In the genomic region with DNA sequence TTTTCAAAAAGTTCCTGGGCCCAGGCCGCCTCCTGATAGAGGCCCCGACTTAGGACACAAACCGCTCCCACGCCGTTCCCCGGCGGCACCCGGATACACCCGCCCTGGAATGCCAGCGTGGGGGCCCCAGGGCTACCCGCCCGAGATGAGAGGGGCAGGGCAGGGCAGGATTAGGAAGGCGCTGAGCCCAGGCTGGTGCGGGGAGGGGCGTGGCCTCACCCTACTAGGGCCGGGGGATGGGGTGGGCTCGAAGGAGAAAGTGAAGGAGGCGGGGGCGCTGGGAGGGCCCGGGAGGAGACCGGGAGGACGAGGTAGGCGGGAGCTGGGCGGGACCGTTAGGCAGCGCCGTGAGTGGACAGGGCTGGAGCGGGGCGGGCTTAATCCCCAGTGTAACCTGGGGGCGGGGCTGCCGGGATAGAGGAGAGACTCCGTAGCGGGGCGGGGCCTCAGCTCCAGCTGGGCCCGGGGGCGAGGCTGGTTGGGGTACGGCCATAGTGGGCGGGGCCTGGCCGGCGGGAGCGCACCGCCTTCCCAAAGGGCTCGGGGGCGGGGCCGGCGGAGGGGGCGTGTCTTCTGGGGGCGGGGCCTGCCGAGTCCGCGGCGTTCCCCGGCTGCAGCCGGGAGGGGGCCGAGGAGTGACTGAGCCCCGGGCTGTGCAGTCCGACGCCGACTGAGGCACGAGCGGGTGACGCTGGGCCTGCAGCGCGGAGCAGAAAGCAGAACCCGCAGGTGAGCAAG, we compare ENCODE assay signal across 8 cellular contexts. TPM values are rescaled to one million over a fixed set of nuclear protein-coding genes. Genes with fewer than 3 reads are reported as not detected.
DNase-seq lines count a peak whose midpoint lies in the region; ATAC-seq and TF ChIP-seq lines count a peak whose summit lies in the region.

A gene with protein sequence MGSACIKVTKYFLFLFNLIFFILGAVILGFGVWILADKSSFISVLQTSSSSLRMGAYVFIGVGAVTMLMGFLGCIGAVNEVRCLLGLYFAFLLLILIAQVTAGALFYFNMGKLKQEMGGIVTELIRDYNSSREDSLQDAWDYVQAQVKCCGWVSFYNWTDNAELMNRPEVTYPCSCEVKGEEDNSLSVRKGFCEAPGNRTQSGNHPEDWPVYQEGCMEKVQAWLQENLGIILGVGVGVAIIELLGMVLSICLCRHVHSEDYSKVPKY (plus strand): TSS at position 656 of the 738 bp plus-strand sequence. CDS start 29,000 bp downstream, outside the sequence.

- peak within 1 kb of the TSS; percentile 92 to 96 (median 94) for H3K27ac ChIP-seq in gastroesophageal sphincter

- 0% methylated on average over 2 to 10 of the region's 65 CpGs for WGBS in gastroesophageal sphincter (ENCODE audit: low coverage in 1 of 2), 2 donors

- H3K4me3 Mint-ChIP-seq in activated naive CD4-positive, alpha-beta T cell treated with anti-CD3 and anti-CD28 coated beads for 36 hours: peak within 1 kb of the TSS; percentile 83

- TF ChIP-seq POLR2A in gastroesophageal sphincter (IDR thresholded peaks at IDR 0.05): peak; percentile 55 to 59

- peaks cover 5 to 70% (median 33%) of the 10 kb centered on the region in 3 donors for H3K4me1 ChIP-seq in gastroesophageal sphincter

- H3K27me3 Mint-ChIP-seq in activated naive CD4-positive, alpha-beta T cell treated with anti-CD3 and anti-CD28 coated beads for 36 hours (ENCODE audit: low read depth): no peaks in the 10 kb centered on the region

- peak within 1 kb of the TSS; percentile 93 for H3K4me3 ChIP-seq in GM06990 (replicated peaks; ENCODE audit: low read depth, low read length)
- peak within 1 kb of the TSS; percentile 45 for H3K4me3 ChIP-seq in HFF-Myc (replicated peaks; ENCODE audit: low read depth, low read length)
- peak within 1 kb of the TSS; percentile 61 to 81 for H3K4me3 ChIP-seq in gastroesophageal sphincter

- CTCF ChIA-PET in activated naive CD4-positive, alpha-beta T cell treated with anti-CD3 and anti-CD28 coated beads for 36 hours (lab: Charles Lee): interaction anchor here (0.9 to 3.0 kb wide), 7 partner anchors 9 to 67 kb away, joined by 3 to 20 read pairs (median 8); no protein-coding TSS in a partner anchor

- no peaks in the 10 kb centered on the region for H3K9me3 Mint-ChIP-seq in activated naive CD4-positive, alpha-beta T cell treated with anti-CD3 and anti-CD28 coated beads for 36 hours

- peak; percentile 95 for ATAC-seq in gastroesophageal sphincter

- H3K36me3 Mint-ChIP-seq in activated naive CD4-positive, alpha-beta T cell treated with anti-CD3 and anti-CD28 coated beads for 36 hours (ENCODE audit: low read depth): peaks cover 20% of the 10 kb centered on the region

- TF ChIP-seq CTCF in GM06990 (IDR thresholded peaks at IDR 0.05; ENCODE audit: insufficient read depth, low read length, poor library complexity, severe bottlenecking): peak; percentile 25
- TF ChIP-seq CTCF in HFF-Myc (IDR thresholded peaks at IDR 0.05; ENCODE audit: low read depth, low read length, missing control alignments): no peak
- TF ChIP-seq CTCF in gastroesophageal sphincter (IDR thresholded peaks at IDR 0.05): peak in 3 of 4 experiments; percentile 39 to 59 (median 41)

- no peaks in the 10 kb centered on the region for H3K9me3 ChIP-seq in gastroesophageal sphincter

- H3K4me1 Mint-ChIP-seq in activated naive CD4-positive, alpha-beta T cell treated with anti-CD3 and anti-CD28 coated beads for 36 hours (ENCODE audit: low read depth): peaks cover 49% of the 10 kb centered on the region

- H3K27me3 ChIP-seq in GM06990 (replicated peaks; ENCODE audit: control insufficient read depth, insufficient read depth, low read length): no peaks in the 10 kb centered on the region
- no peaks in the 10 kb centered on the region for H3K27me3 ChIP-seq in gastroesophageal sphincter

- peak; percentile 94 for DNase-seq in GM06990 (ENCODE audit: extremely low read depth, insufficient read length)
- DNase-seq in HFF-Myc (ENCODE audit: extremely low read depth, low read depth): peak; percentile 81
- DNase-seq in MV-4-11 (lab: John Stamatoyannopoulos, UW): peak; percentile 96
- peak; percentile 95 for DNase-seq in SK-N-DZ (ENCODE audit: low spot score)
- DNase-seq in activated naive CD4-positive, alpha-beta T cell treated with anti-CD3 and anti-CD28 coated beads for 36 hours: peak; percentile 99
- peak; percentile 87 for DNase-seq in non-pigmented ciliary epithelial cell (ENCODE audit: low read depth)
- DNase-seq in superior temporal gyrus (ENCODE audit: extremely low spot score): peak; percentile 98

- no peak for TF ChIP-seq EP300 in gastroesophageal sphincter (IDR thresholded peaks at IDR 0.05)

- H3K36me3 ChIP-seq in GM06990 (ENCODE audit: control insufficient read depth, insufficient read depth, low read length): no peaks in the 10 kb centered on the region
- no peaks in the 10 kb centered on the region for H3K36me3 ChIP-seq in gastroesophageal sphincter

- peak within 1 kb of the TSS; percentile 93 for H3K27ac Mint-ChIP-seq in activated naive CD4-positive, alpha-beta T cell treated with anti-CD3 and anti-CD28 coated beads for 36 hours

- intact Hi-C loops in activated naive CD4-positive, alpha-beta T cell treated with anti-CD3 and anti-CD28 coated beads for 36 hours (cut with micrococcal nuclease): loop anchor here (1.0 to 5.0 kb wide), 4 partner anchors 32 to 1282 kb away; a partner anchor contains a TSS

RNA-seq across cellular contexts. Expression of the gene that starts here (rescaled TPM):
- polyA plus RNA-seq in SK-N-DZ (2014; cell fraction: cytosol; rRNA removed): 2.5 TPM in 1 of 2 replicates, not detected in the other
- not detected in 2 replicates for polyA plus RNA-seq in SK-N-DZ (2014; cell fraction: nucleus; rRNA removed)
- total RNA-seq in activated naive CD4-positive, alpha-beta T cell treated with anti-CD3 and anti-CD28 coated beads for 36 hours: 100 to 1,000 TPM; 140 to 141 TPM
- 10 to 100 TPM; 12.7 to 24.0 (median 19.1) TPM for total RNA-seq in gastroesophageal sphincter

Comparison
In these comparisons a context has a peak if more than half of its experiments do, and no peak if none do; other contexts are left out.
1. Peak in every context shown above with its lines: DNase-seq, ATAC-seq, H3K4me3 ChIP-seq and H3K27ac ChIP-seq.
2. RNA of the gene that starts here (total RNA-seq): 140 to 141 TPM in activated naive CD4-positive, alpha-beta T cell treated with anti-CD3 and anti-CD28 coated beads for 36 hours; 12.7 to 24.0 TPM in gastroesophageal sphincter; every median in the first group is over 4 times any median in the second.